8 cellular contexts compared by ENCODE assay signal in genomic region chr2:74177697-74178096, GRCh38. TPM values are rescaled to one million over a fixed set of nuclear protein-coding genes. Genes with fewer than 3 reads are reported as not detected.
A peak's percentile ranks its signal among the peaks of the same experiment; 100 is the strongest.
DNase-seq lines count a peak whose midpoint lies in the region; ATAC-seq and TF ChIP-seq lines count a peak whose summit lies in the region.

No MANE protein-coding gene starts in this region.

- peaks cover 6% of the 10 kb centered on the region for H3K36me3 ChIP-seq in lower lobe of right lung
- peaks cover 0 to 3% (median 0%) of the 10 kb centered on the region in 4 donors for H3K36me3 ChIP-seq in transverse colon

- peaks cover 52% of the 10 kb centered on the region for H3K4me1 ChIP-seq in lower lobe of right lung
- peaks cover 17 to 48% (median 26%) of the 10 kb centered on the region in 4 donors for H3K4me1 ChIP-seq in transverse colon

- H3K27ac Mint-ChIP-seq in activated naive CD4-positive, alpha-beta T cell treated with anti-CD3 and anti-CD28 coated beads, Interleukin-2, amount 10 ng/mL, durations not matched to agents 7 days and 5 days: peak overlapping the region; percentile 92

- ATAC-seq in lower lobe of right lung (no peak), GM18511 (IDR thresholded peaks at IDR 0.05; ENCODE audit: unreplicated experiment) (no peak)

- H3K4me1 Mint-ChIP-seq in activated naive CD4-positive, alpha-beta T cell treated with anti-CD3 and anti-CD28 coated beads, Interleukin-2, amount 10 ng/mL, durations not matched to agents 7 days and 5 days: peaks cover 40% of the 10 kb centered on the region

- peak overlapping the region; percentile 86 for H3K4me3 Mint-ChIP-seq in activated naive CD4-positive, alpha-beta T cell treated with anti-CD3 and anti-CD28 coated beads, Interleukin-2, amount 10 ng/mL, durations not matched to agents 7 days and 5 days

- H3K27ac ChIP-seq in lower lobe of right lung: peak overlapping the region; percentile 89
- H3K27ac ChIP-seq in transverse colon: peak overlapping the region; percentile 96 to 100 (median 98)

- H3K27me3 Mint-ChIP-seq in activated naive CD4-positive, alpha-beta T cell treated with anti-CD3 and anti-CD28 coated beads, Interleukin-2, amount 10 ng/mL, durations not matched to agents 7 days and 5 days: no peaks in the 10 kb centered on the region

- DNase-seq in activated naive CD4-positive, alpha-beta T cell treated with anti-CD3 and anti-CD28 coated beads, Interleukin-2, amount 10 ng/mL, durations not matched to agents 7 days and 5 days: no peak
- no peak for DNase-seq in activated naive CD4-positive, alpha-beta T cell treated with anti-CD3 and anti-CD28 coated beads, Interleukin-2, amount 50 U/mL, for 16 hours
- DNase-seq in astrocyte of the spinal cord (ENCODE audit: low read depth, low spot score) (no peak), lower lobe of right lung (no peak), transverse colon (no peak), HuH-7.5 (ENCODE audit: low spot score) (no peak)
- no peak for DNase-seq in activated CD4-positive, alpha-beta T cell treated with anti-CD3 and anti-CD28 coated beads, Interleukin-2, amount 50 U/mL, for 4 hours

- CTCF ChIA-PET in activated naive CD4-positive, alpha-beta T cell treated with anti-CD3 and anti-CD28 coated beads, Interleukin-2, amount 10 ng/mL, durations not matched to agents 7 days and 5 days (lab: Charles Lee): interaction anchor here (1.0 to 3.5 kb wide), 4 partner anchors 12 to 28 kb away, joined by 3 to 32 read pairs (median 10); partner anchors contain the start of gene MTHFD2

- H3K4me3 ChIP-seq in astrocyte of the spinal cord (ENCODE audit: low read depth, low read length) (peak overlapping the region; percentile 82), lower lobe of right lung (peak overlapping the region; percentile 71), transverse colon (peak overlapping the region; percentile 74 to 99 (median 88))

- TF ChIP-seq EP300 in transverse colon (IDR thresholded peaks at IDR 0.05; ENCODE audit: low read depth): no peak

- intact Hi-C loops in lower lobe of right lung (cut with DNase I): no loop called here
- intact Hi-C loops in transverse colon (cut with DNase I; ENCODE audit: low total_unique reads): no loop called here

- in situ Hi-C loops in astrocyte of the spinal cord (cut with HindIII; ENCODE audit: low sequenced_read_pairs) (no loop called here), transverse colon (cut with MboI; ENCODE audit: low pct_ligation_motif_present in 1 of 4, low pct_unique_long_range_greater_than_20kb in 1 of 4, low sequenced_read_pairs in 3 of 4) (no loop called here)

- H3K9me3 ChIP-seq in lower lobe of right lung (no peaks in the 10 kb centered on the region), transverse colon (no peaks in the 10 kb centered on the region)

- H3K27me3 ChIP-seq in lower lobe of right lung (ENCODE audit: low read depth): no peaks in the 10 kb centered on the region
- H3K27me3 ChIP-seq in transverse colon: no peaks in the 10 kb centered on the region

- no peak for TF ChIP-seq POLR2A in transverse colon (IDR thresholded peaks at IDR 0.05)

- no peak for TF ChIP-seq CTCF in astrocyte of the spinal cord (IDR thresholded peaks at IDR 0.05; ENCODE audit: low read depth, low read length)
- no peak for TF ChIP-seq CTCF in lower lobe of right lung (IDR thresholded peaks at IDR 0.05)
- no peak for TF ChIP-seq CTCF in transverse colon (IDR thresholded peaks at IDR 0.05)

- H3K9me3 Mint-ChIP-seq in activated naive CD4-positive, alpha-beta T cell treated with anti-CD3 and anti-CD28 coated beads, Interleukin-2, amount 10 ng/mL, durations not matched to agents 7 days and 5 days: no peaks in the 10 kb centered on the region

- peaks cover 14% of the 10 kb centered on the region for H3K36me3 Mint-ChIP-seq in activated naive CD4-positive, alpha-beta T cell treated with anti-CD3 and anti-CD28 coated beads, Interleukin-2, amount 10 ng/mL, durations not matched to agents 7 days and 5 days

RNA-seq across cellular contexts. Expression of gene MOB1A, which starts 1.0 kb away (rescaled TPM):
- 146 TPM for total RNA-seq in lower lobe of right lung
- total RNA-seq in transverse colon: 10 to 100 TPM; 43.0 to 91.9 (median 68.8) TPM

RNA-seq across cellular contexts. Expression of gene MTHFD2, which starts 20.7 kb away (rescaled TPM):
- total RNA-seq in lower lobe of right lung: 54.7 TPM
- 100 to 1,000 TPM in 1 of 4 donors, 10 to 100 TPM in 2, 1 to 10 TPM in 1; 2.2 to 220 (median 17.8) TPM for total RNA-seq in transverse colon

RNA-seq across cellular contexts. Expression of gene BOLA3, which starts 30.0 kb away (rescaled TPM):
- total RNA-seq in lower lobe of right lung (19.6 TPM), transverse colon (10 to 100 TPM in 2 of 4 donors, 1 to 10 TPM in 1, not detected in 1; 3.0 to 51.5 (median 44.0) TPM)
